8 cellular contexts compared by ENCODE assay signal in the genomic region with DNA sequence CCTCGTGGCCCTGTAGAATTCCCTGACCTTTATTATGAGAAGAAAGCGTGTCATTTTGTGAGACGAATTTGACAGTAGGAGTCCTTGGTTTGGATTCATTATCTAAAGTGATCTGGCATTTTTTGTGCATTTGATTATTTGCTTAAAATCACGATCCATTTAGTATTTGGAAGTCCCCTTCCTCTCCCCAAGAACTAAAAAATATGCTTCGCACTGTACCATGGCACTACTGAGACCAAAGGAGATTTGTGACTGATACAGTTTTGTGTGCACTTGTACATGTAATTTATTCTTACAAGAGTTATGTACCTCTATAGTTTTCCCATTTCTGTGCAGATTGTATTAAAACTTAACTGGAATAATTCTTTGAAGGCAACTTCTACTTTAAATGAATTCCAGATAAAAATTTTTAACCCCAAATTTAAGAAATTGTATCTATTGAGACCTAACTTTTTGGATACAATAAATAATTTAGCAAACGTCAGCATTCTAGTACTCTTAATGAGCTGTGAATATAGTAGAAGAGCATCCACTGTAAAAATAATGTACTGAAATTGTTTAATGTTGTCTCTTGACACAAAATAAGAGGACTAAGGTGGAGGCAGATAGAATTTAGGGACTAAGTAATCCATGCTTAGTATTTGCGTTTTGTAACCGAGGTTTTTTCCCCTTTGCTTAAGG. TPM values are rescaled to one million over a fixed set of nuclear protein-coding genes. Genes with fewer than 3 reads are reported as not detected.
DNase-seq lines count a peak whose midpoint lies in the region; ATAC-seq, FAIRE-seq and TF ChIP-seq lines count a peak whose summit lies in the region.

No MANE protein-coding gene starts in this region.

- peaks cover 51% of the 10 kb centered on the region for H3K79me2 ChIP-seq in SU-DHL-6 (ENCODE audit: insufficient read depth, low read length)

- no peaks in the 10 kb centered on the region for H3K27me3 ChIP-seq in SU-DHL-6 (ENCODE audit: low read length)

- H3K4me3 ChIP-seq in SU-DHL-6 (ENCODE audit: insufficient read depth, low read length, poor library complexity, severe bottlenecking) (peak overlapping the region; percentile 60), fibroblast of villous mesenchyme (ENCODE audit: low read depth, low read length) (peak overlapping the region; percentile 82), skin epidermis (peak overlapping the region; percentile 50 to 91 (median 83))

- TF ChIP-seq CTCF in SU-DHL-6 (IDR thresholded peaks at IDR 0.05; ENCODE audit: insufficient read depth, low read length, poor library complexity, severe bottlenecking) (no peak), fibroblast of villous mesenchyme (IDR thresholded peaks at IDR 0.05; ENCODE audit: insufficient read depth, low read depth, low read length) (no peak)

- H3K4me2 ChIP-seq in SU-DHL-6 (ENCODE audit: low read depth, low read length, poor library complexity, severe bottlenecking): peak overlapping the region; percentile 90

- FAIRE-seq in GM19239 (lab: Jason Lieb, UNC): peak; percentile 77

- H3K9ac ChIP-seq in SU-DHL-6 (ENCODE audit: low read length): peak overlapping the region; percentile 70

- peaks cover 5% of the 10 kb centered on the region; the same call in 1 of the 2 replicates for H3F3A ChIP-seq in SU-DHL-6 (ENCODE audit: insufficient read depth)

- no peak for DNase-seq in GM19239 (ENCODE audit: insufficient read length, low spot score)
- no peak for DNase-seq in fibroblast of villous mesenchyme (ENCODE audit: low read depth)
- no peak for DNase-seq in NCI-H2107 treated with DMSO at 0.1 percent for 48 hours (lab: John Stamatoyannopoulos, UW; ENCODE audit: unreplicated experiment)
- DNase-seq in retina: no peak
- no peak for DNase-seq in middle frontal gyrus (ENCODE audit: extremely low spot score, low spot score)

- H3K9me3 ChIP-seq in SU-DHL-6 (ENCODE audit: insufficient read depth, low read length): no peaks in the 10 kb centered on the region

- H3K9me2 ChIP-seq in SU-DHL-6 (replicated peaks; ENCODE audit: insufficient read depth, low read length): no peaks in the 10 kb centered on the region

- ATAC-seq in GM18511 (IDR thresholded peaks at IDR 0.05; ENCODE audit: unreplicated experiment): no peak

- H2AFZ ChIP-seq in SU-DHL-6 (ENCODE audit: low read depth, low read length, severe bottlenecking): peak overlapping the region; percentile 9

- H3K36me3 ChIP-seq in SU-DHL-6 (ENCODE audit: low read length): no peaks in the 10 kb centered on the region; the same call in 1 of the 2 replicates

- peaks cover 6% of the 10 kb centered on the region; the same call in 1 of the 2 replicates for H4K20me1 ChIP-seq in SU-DHL-6 (ENCODE audit: low read depth, low read length)

- peak overlapping the region; percentile 58 for H3K27ac ChIP-seq in SU-DHL-6 (ENCODE audit: low read depth, low read length)
- H3K27ac ChIP-seq in skin epidermis: peak overlapping the region in 20 of 21 experiments; percentile 17 to 99 (median 96)

RNA-seq across cellular contexts. Expression of a gene that starts 2.1 kb away (rescaled TPM):
- 7.7 and 9.5 TPM in 2 replicates for total RNA-seq in fibroblast of villous mesenchyme
